24 cellular contexts compared by ENCODE assay signal in the genomic region with DNA sequence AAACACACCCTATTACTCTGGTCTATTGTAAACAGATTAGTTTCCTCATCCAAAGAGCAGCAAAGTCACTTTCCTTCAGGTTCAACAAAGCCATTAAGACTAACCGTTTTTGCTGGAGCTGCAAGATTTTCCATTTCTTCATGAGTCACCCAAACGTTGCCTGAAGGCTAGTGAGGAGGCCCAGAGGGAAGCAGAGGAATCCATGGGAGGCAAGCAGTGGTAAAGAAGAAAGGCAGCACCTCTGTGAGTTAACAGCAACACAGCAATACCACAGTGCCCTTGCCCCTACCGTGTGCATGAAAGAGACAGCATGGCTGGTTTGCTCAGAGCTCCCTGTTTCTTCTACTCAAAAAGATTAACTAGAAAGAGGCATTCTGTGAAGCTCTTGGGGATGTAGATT.
DNase-seq lines count a peak whose midpoint lies in the region; ATAC-seq, FAIRE-seq and TF ChIP-seq lines count a peak whose summit lies in the region.
"Had no signal": no experiment of that assay in that cellular context is flagged by ENCODE, and none has a peak within 500 bp of the region (broad histone marks: within the 10 kb centered on the region; RNA-seq: fewer than 3 reads in every experiment).

No MANE protein-coding gene starts in this region.

- H3K36me3 ChIP-seq in breast epithelium: no peaks in the 10 kb centered on the region
- H3K36me3 ChIP-seq in kidney (ENCODE audit: control insufficient read depth in 1 of 2, insufficient read depth in 2 of 2, low read length in 2 of 2): no peaks in the 10 kb centered on the region
- H3K36me3 ChIP-seq: ascending aorta, gastrocnemius medialis, left ventricle myocardium inferior, neutrophil, Peyer's patch had no signal

- H3K27me3 ChIP-seq in breast epithelium: no peaks in the 10 kb centered on the region
- H3K27me3 ChIP-seq: ascending aorta, gastrocnemius medialis, neutrophil, Peyer's patch, testis had no signal

- CTCF ChIA-PET in MCF 10A (lab: Yijun Ruan, JAX): interaction anchor here (0.6 to 0.7 kb wide), 2 partner anchors 35 to 1094 kb away, joined by 4 read pairs; no protein-coding TSS in a partner anchor

- no peaks in the 10 kb centered on the region for H3K4me1 ChIP-seq in breast epithelium
- H3K4me1 ChIP-seq in kidney (ENCODE audit: control insufficient read depth in 1 of 2, insufficient read depth in 1 of 2, low read depth in 1 of 2, low read length in 2 of 2): no peaks in the 10 kb centered on the region
- H3K4me1 ChIP-seq: ascending aorta, gastrocnemius medialis, left ventricle myocardium inferior, Peyer's patch, testis had no signal

- no peaks in the 10 kb centered on the region for H3K4me1 Mint-ChIP-seq in MCF 10A (ENCODE audit: insufficient read depth, unreplicated experiment)

- no peaks in the 10 kb centered on the region for H3K36me3 Mint-ChIP-seq in MCF 10A (ENCODE audit: insufficient read depth, unreplicated experiment)

- no peak for ATAC-seq in HG03520 (IDR thresholded peaks at IDR 0.05; ENCODE audit: unreplicated experiment)
- ATAC-seq: gastrocnemius medialis had no signal

- no peak overlapping the region for H3K4me3 ChIP-seq in breast epithelium
- H3K4me3 ChIP-seq in fibroblast of mammary gland (ENCODE audit: control insufficient read depth, low read depth, low read length): no peak overlapping the region
- H3K4me3 ChIP-seq in kidney (ENCODE audit: low read length in 2 of 2): no peak overlapping the region
- H3K4me3 ChIP-seq: ascending aorta, gastrocnemius medialis, left ventricle myocardium inferior, Peyer's patch, testis had no signal

- intact Hi-C loops in MCF 10A (cut with micrococcal nuclease) (no loop called here), breast epithelium (cut with DNase I; ENCODE audit: low total_unique reads) (no loop called here), kidney (cut with DNase I) (no loop called here)

- H3K27ac Mint-ChIP-seq in MCF 10A (ENCODE audit: low read depth, unreplicated experiment): no peak overlapping the region

- H3K4me3 Mint-ChIP-seq in MCF 10A (ENCODE audit: unreplicated experiment): no peak overlapping the region

- H3K9ac ChIP-seq in kidney (ENCODE audit: low read length in 2 of 2): no peak overlapping the region

- no peak for FAIRE-seq in kidney (lab: Jason Lieb, UNC)
- FAIRE-seq: TTC549 had no signal

- H3K9me3 ChIP-seq in breast epithelium: no peaks in the 10 kb centered on the region
- no peaks in the 10 kb centered on the region for H3K9me3 ChIP-seq in kidney (ENCODE audit: control insufficient read depth in 1 of 2, low read length in 2 of 2)
- H3K9me3 ChIP-seq: ascending aorta, gastrocnemius medialis, left ventricle myocardium inferior, neutrophil, Peyer's patch, testis had no signal

- POLR2A ChIA-PET in MCF 10A (lab: Yijun Ruan, JAX): no interaction called here

- DNase-seq in MCF 10A (ENCODE audit: unreplicated experiment) (peak; percentile 36), breast epithelium (ENCODE audit: low spot score in 2 of 2) (no peak), T1000 (lab: John Stamatoyannopoulos, UW) (peak; percentile 59), fibroblast of mammary gland (ENCODE audit: low read depth) (peak; percentile 11), HCEC 1CT (no peak), kidney (no peak)
- DNase-seq in stimulated activated CD4-positive, alpha-beta T cell treated with anti-CD3 and anti-CD28 coated beads, Interleukin-2, amount 100 ng/mL, for 48 hours: no peak
- DNase-seq: 8988T; activated naive CD4-positive, alpha-beta T cell treated with Interleukin-2 at 50 U/mL for 16 hours; gastrocnemius medialis; KBM-7; left ventricle myocardium inferior; NCI-H1105; NCI-H2171; Peyer's patch; retina; stimulated activated CD4-positive, alpha-beta T cell treated with anti-CD3 and anti-CD28 coated beads, Interleukin-12 subunit alpha, Interleukin-12 subunit beta, amount 100 ng/mL, for 4 hours; testis had no signal

- no peak for TF ChIP-seq CTCF in MCF 10A (IDR thresholded peaks at IDR 0.05; ENCODE audit: unreplicated experiment)
- no peak for TF ChIP-seq CTCF in breast epithelium (IDR thresholded peaks at IDR 0.05)
- no peak for TF ChIP-seq CTCF in fibroblast of mammary gland (conservative IDR thresholded peaks at IDR 0.05; ENCODE audit: control insufficient read depth, insufficient read depth, low read depth, low read length)
- TF ChIP-seq CTCF in kidney (IDR thresholded peaks at IDR 0.05; ENCODE audit: borderline replicate concordance, extremely low read depth, insufficient read depth): no peak

- no peaks in the 10 kb centered on the region for H3K9me3 Mint-ChIP-seq in MCF 10A (ENCODE audit: unreplicated experiment)

- H3K27ac ChIP-seq in breast epithelium (no peak overlapping the region), kidney (ENCODE audit: low read depth in 2 of 2, low read length in 2 of 2) (no peak overlapping the region)
- H3K27ac ChIP-seq: ascending aorta, C4-2B, gastrocnemius medialis, HL-60, left ventricle myocardium inferior, neutrophil, Peyer's patch, testis had no signal

- H3K27me3 Mint-ChIP-seq in MCF 10A (ENCODE audit: insufficient read depth, unreplicated experiment): peaks cover 53% of the 10 kb centered on the region

- BruUV-seq in MCF 10A (replicated peaks; lab: Mats Ljungman, UMichigan): no TSS peak

- no peak for TF ChIP-seq POLR2A in breast epithelium (IDR thresholded peaks at IDR 0.05)

Comparison
In these comparisons a context has a peak if more than half of its experiments do, and no peak if none do; other contexts are left out.
1. DNase-seq: peak in MCF 10A (single experiment), T1000 (single experiment) and fibroblast of mammary gland (single experiment); none in breast epithelium (0 of 2), HCEC 1CT (single experiment), stimulated activated CD4-positive, alpha-beta T cell treated with anti-CD3 and anti-CD28 coated beads, Interleukin-2, amount 100 ng/mL, for 48 hours (0 of 2) and kidney (single experiment).